In the genomic region with DNA sequence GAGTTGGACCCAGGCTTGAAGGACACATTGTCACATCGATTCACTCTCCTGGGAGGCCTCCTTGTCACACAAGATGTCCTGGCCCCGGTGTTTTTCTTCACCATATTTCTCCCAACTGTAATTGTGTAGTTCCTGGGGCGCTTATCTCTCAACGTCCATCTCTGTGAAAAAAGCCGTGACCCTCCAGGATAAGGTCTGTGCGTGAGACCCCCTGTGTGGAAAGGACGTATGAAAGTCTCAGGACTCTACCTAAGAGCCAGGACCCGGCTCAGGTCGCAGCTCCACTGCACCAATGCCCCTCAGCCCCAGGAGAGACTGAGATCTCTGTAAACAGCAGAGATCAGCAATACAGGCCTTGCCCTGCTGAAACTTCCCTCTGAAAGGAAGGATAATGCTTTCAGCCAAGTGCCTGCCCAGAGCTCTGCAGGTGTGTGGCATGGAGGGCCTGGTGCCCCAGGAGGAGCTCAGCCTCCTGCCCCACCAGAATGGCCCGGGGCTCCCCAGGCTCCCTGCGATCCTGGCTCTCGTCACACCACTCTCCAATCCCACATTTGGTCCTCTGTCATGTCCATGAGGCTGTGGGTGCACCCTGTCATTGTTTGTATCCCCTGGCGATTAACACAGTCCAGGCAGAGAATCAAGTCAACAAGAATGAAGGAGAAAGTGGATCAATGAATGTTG, we compare ENCODE assay signal across 11 cellular contexts.
DNase-seq lines count a peak whose midpoint lies in the region; ATAC-seq, FAIRE-seq and TF ChIP-seq lines count a peak whose summit lies in the region.
"Had no signal": no experiment of that assay in that cellular context is flagged by ENCODE, and none has a peak within 500 bp of the region (broad histone marks: within the 10 kb centered on the region; RNA-seq: fewer than 3 reads in every experiment).

No MANE protein-coding gene starts in this region.

- no peak overlapping the region for H2BK15ac ChIP-seq in H1 (ENCODE audit: low read length)

- H3K9me2 ChIP-seq in MM.1S (replicated peaks; ENCODE audit: insufficient read depth, low read length): no peaks in the 10 kb centered on the region

- H4K20me1 ChIP-seq in MM.1S (ENCODE audit: insufficient read depth, low read length): no peaks in the 10 kb centered on the region
- no peaks in the 10 kb centered on the region for H4K20me1 ChIP-seq in H1 (replicated peaks in 1 of 2; ENCODE audit: control insufficient read depth in 1 of 2, insufficient read depth in 2 of 2, low read length in 2 of 2)

- H3K27me3 Mint-ChIP-seq in CD4-positive, alpha-beta memory T cell: no peaks in the 10 kb centered on the region
- peaks cover 30% of the 10 kb centered on the region for H3K27me3 Mint-ChIP-seq in osteocyte (ENCODE audit: unreplicated experiment)
- H3K27me3 Mint-ChIP-seq: CD4-positive, CD25-positive, alpha-beta regulatory T cell had no signal

- no peak for TF ChIP-seq EP300 in H1 (IDR thresholded peaks at IDR 0.05; ENCODE audit: borderline replicate concordance in 1 of 2, low read depth in 2 of 2, low read length in 2 of 2)

- H3K14ac ChIP-seq in H1 (ENCODE audit: insufficient read length): no peak overlapping the region

- H3K27me3 ChIP-seq in CD4-positive, alpha-beta memory T cell (ENCODE audit: insufficient read depth, low read length): no peaks in the 10 kb centered on the region
- no peaks in the 10 kb centered on the region for H3K27me3 ChIP-seq in MM.1S (replicated peaks; ENCODE audit: insufficient read depth, low read length)
- peaks cover 0 to 4% (median 3%) of the 10 kb centered on the region in 4 experiments; a peak in 3 of 7 replicates for H3K27me3 ChIP-seq in H1 (replicated peaks in 1 of 4; ENCODE audit: control insufficient read depth in 3 of 4, extremely low read depth in 1 of 4, insufficient read depth in 3 of 4, low read length in 3 of 4)

- no peak for TF ChIP-seq RAD21 in H1 (IDR thresholded peaks at IDR 0.05 in 1 of 2, conservative IDR thresholded peaks at IDR 0.05 in 1 of 2; ENCODE audit: low read depth in 2 of 2, low read length in 2 of 2)

- no peak overlapping the region for H2BK20ac ChIP-seq in H1 (ENCODE audit: low read length)

- H2BK5ac ChIP-seq in H1 (ENCODE audit: low read depth, low read length): no peak overlapping the region

- intact Hi-C loops in CD4-positive, alpha-beta memory T cell (cut with micrococcal nuclease): loop anchor here (1.0 to 5.0 kb wide), 3 partner anchors 56 to 466 kb away; no protein-coding TSS in a partner anchor

- no peaks in the 10 kb centered on the region for H3K9me3 Mint-ChIP-seq in CD4-positive, alpha-beta memory T cell
- H3K9me3 Mint-ChIP-seq in osteocyte (ENCODE audit: unreplicated experiment): no peaks in the 10 kb centered on the region

- no peak overlapping the region for H3K56ac ChIP-seq in H1 (replicated peaks; ENCODE audit: insufficient read length, low read depth, low read length)

- ATAC-seq in GM19455 (IDR thresholded peaks at IDR 0.05; ENCODE audit: unreplicated experiment): no peak
- ATAC-seq in HG02763 (IDR thresholded peaks at IDR 0.05; ENCODE audit: unreplicated experiment): no peak

- no peaks in the 10 kb centered on the region for H3F3A ChIP-seq in MM.1S (ENCODE audit: insufficient read depth, low read length)

- H3K4me1 ChIP-seq in CD4-positive, alpha-beta memory T cell (ENCODE audit: insufficient read depth, low read length): peaks cover 6% of the 10 kb centered on the region
- H3K4me1 ChIP-seq in MM.1S (ENCODE audit: low read length) (peaks cover 14% of the 10 kb centered on the region; the same call in 1 of the 2 replicates), H1 (replicated peaks in 1 of 4; ENCODE audit: control insufficient read depth in 3 of 4, insufficient read depth in 4 of 4, low read length in 3 of 4) (peaks cover 0 to 3% (median 1%) of the 10 kb centered on the region in 4 experiments; a peak in 2 of 7 replicates)

- no peak overlapping the region for H3K4me2 ChIP-seq in MM.1S (ENCODE audit: low read depth, low read length)
- no peak overlapping the region for H3K4me2 ChIP-seq in H1 (ENCODE audit: insufficient read depth in 1 of 2, low read depth in 2 of 2, low read length in 2 of 2)

- H2BK120ac ChIP-seq in H1 (replicated peaks; ENCODE audit: low read depth, low read length): no peak overlapping the region

- no peaks in the 10 kb centered on the region for H3K36me3 ChIP-seq in CD4-positive, alpha-beta memory T cell (ENCODE audit: insufficient read depth, low read length)
- H3K36me3 ChIP-seq in MM.1S (replicated peaks; ENCODE audit: insufficient read depth, low read length) (no peaks in the 10 kb centered on the region), H1 (ENCODE audit: control insufficient read depth in 2 of 4, insufficient read depth in 4 of 4, low read length in 3 of 4) (no peaks in the 10 kb centered on the region)
- H3K36me3 ChIP-seq: left lung, thoracic aorta had no signal

- no peak overlapping the region for H3K23ac ChIP-seq in H1 (ENCODE audit: insufficient read length)

- POLR2A ChIA-PET in CD4-positive, alpha-beta memory T cell (lab: Charles Lee; ENCODE audit: partially characterized antibody): no interaction called here
- POLR2A ChIA-PET in H1 (lab: Charles Lee; ENCODE audit: partially characterized antibody): no interaction called here

- no peak for TF ChIP-seq POLR2A in H1 (IDR thresholded peaks at IDR 0.05; ENCODE audit: control extremely low read depth in 1 of 2, low read depth in 2 of 2, low read length in 2 of 2)

- H3K27ac ChIP-seq in CD4-positive, alpha-beta memory T cell (ENCODE audit: low read depth, low read length): no peak overlapping the region
- H3K27ac ChIP-seq in MM.1S (ENCODE audit: low read length) (no peak overlapping the region), H1 (ENCODE audit: low read depth, low read length) (no peak overlapping the region)
- H3K27ac ChIP-seq: left lung, thoracic aorta had no signal

- no peak overlapping the region for H4K91ac ChIP-seq in H1 (replicated peaks; ENCODE audit: insufficient read length, low read length)

- peak overlapping the region; percentile 31 to 90 (median 82) for H3K4me3 Mint-ChIP-seq in CD4-positive, alpha-beta memory T cell
- no peak overlapping the region for H3K4me3 Mint-ChIP-seq in osteocyte (ENCODE audit: unreplicated experiment)

- FAIRE-seq in H1 (lab: Jason Lieb, UNC): peak; percentile 50
- FAIRE-seq: colon had no signal

- no peaks in the 10 kb centered on the region for H3K79me1 ChIP-seq in H1 (ENCODE audit: low read depth, low read length)

- H4K8ac ChIP-seq in H1 (ENCODE audit: extremely low read depth, insufficient read depth, low read length): peak overlapping the region; percentile 53

- CTCF ChIA-PET in CD4-positive, alpha-beta memory T cell (lab: Charles Lee; ENCODE audit: partially characterized antibody): interaction anchor here (0.9 to 3.5 kb wide), 8 partner anchors 9 to 578 kb away, joined by 3 to 25 read pairs (median 5); a partner anchor contains a TSS
- CTCF ChIA-PET in H1 (lab: Charles Lee; ENCODE audit: partially characterized antibody): interaction anchor here (0.6 to 9.0 kb wide), 39 partner anchors 8 to 583 kb away, joined by 3 to 91 read pairs (median 6); a partner anchor contains a TSS

- WGBS in H1 (ENCODE audit: extremely low coverage in 1 of 2, insufficient coverage in 1 of 2, insufficient read length in 1 of 2, insufficient replicate concordance in 2 of 2, low coverage in 1 of 2, low lambda C conversion rate in 2 of 2, missing lambda C conversion rate in 1 of 2), 2 experiments: 66% methylated on average over 13 of the region's 13 CpGs; no CpG with 5 or more reads in 1 of the 2 experiments

- peaks cover 7 to 19% (median 9%) of the 10 kb centered on the region in 4 donors for H3K4me1 Mint-ChIP-seq in CD4-positive, alpha-beta memory T cell
- peaks cover 3% of the 10 kb centered on the region for H3K4me1 Mint-ChIP-seq in osteocyte (ENCODE audit: unreplicated experiment)

- H3K4ac ChIP-seq in H1 (replicated peaks; ENCODE audit: insufficient read length, low read depth, low read length): no peak overlapping the region

- DNase-seq in CD4-positive, alpha-beta memory T cell: no peak
- no peak for DNase-seq in MM.1S
- DNase-seq in H1 (ENCODE audit: low read depth in 1 of 2, low spot score in 2 of 2): no peak
- DNase-seq in osteocyte (ENCODE audit: extremely low spot score, unreplicated experiment): peak; percentile 80
- DNase-seq in anterior cingulate cortex (lab: John Stamatoyannopoulos, UW): no peak

- peaks cover 2% of the 10 kb centered on the region; the same call in 1 of the 2 replicates for H3K23me2 ChIP-seq in H1 (ENCODE audit: low read depth, low read length)

- H2AFZ ChIP-seq in MM.1S (ENCODE audit: low read length) (0 out of 2 replicates have a peak overlapping the region, but pooled peaks have one; percentile 33), H1 (ENCODE audit: low read length) (no peak overlapping the region)

- H3K79me2 ChIP-seq in MM.1S (ENCODE audit: low read length) (no peaks in the 10 kb centered on the region), H1 (ENCODE audit: control insufficient read depth in 1 of 2, insufficient read depth in 2 of 2, low read length in 2 of 2) (no peaks in the 10 kb centered on the region)

- H2BK12ac ChIP-seq in H1 (ENCODE audit: low read depth, low read length): no peak overlapping the region

- no peaks in the 10 kb centered on the region for H3K9me3 ChIP-seq in CD4-positive, alpha-beta memory T cell (ENCODE audit: control insufficient read depth in 1 of 2, low read length in 2 of 2)
- H3K9me3 ChIP-seq in MM.1S (replicated peaks; ENCODE audit: insufficient read depth, low read length) (no peaks in the 10 kb centered on the region), H1 (ENCODE audit: insufficient read depth in 2 of 2, low read depth in 1 of 2, low read length in 1 of 2) (no peaks in the 10 kb centered on the region)
- H3K9me3 ChIP-seq: left lung, thoracic aorta had no signal

- TF ChIP-seq CTCF in MM.1S (IDR thresholded peaks at IDR 0.05; ENCODE audit: low read length) (no peak), H1 (IDR thresholded peaks at IDR 0.05; ENCODE audit: control extremely low read depth in 1 of 3, insufficient read depth in 1 of 3, low read depth in 1 of 3, low read length in 3 of 3) (no peak), osteocyte (IDR thresholded peaks at IDR 0.05) (no peak)

- H2AK5ac ChIP-seq in H1 (ENCODE audit: low read depth, low read length): no peak overlapping the region

- H3K36me3 Mint-ChIP-seq in CD4-positive, alpha-beta memory T cell: no peaks in the 10 kb centered on the region
- no peaks in the 10 kb centered on the region for H3K36me3 Mint-ChIP-seq in osteocyte (ENCODE audit: unreplicated experiment)
- H3K36me3 Mint-ChIP-seq: CD4-positive, CD25-positive, alpha-beta regulatory T cell had no signal

- H3K27ac Mint-ChIP-seq in CD4-positive, alpha-beta memory T cell: peak overlapping the region in 1 of 7 donors; percentile 66
- H3K27ac Mint-ChIP-seq in osteocyte (ENCODE audit: unreplicated experiment): no peak overlapping the region

- H3K18ac ChIP-seq in H1 (ENCODE audit: extremely low read depth, low read length): no peak overlapping the region

- no peak overlapping the region for H4K5ac ChIP-seq in H1 (ENCODE audit: insufficient read length, low read depth, low read length)

- H3K9ac ChIP-seq in MM.1S (ENCODE audit: low read length): no peak overlapping the region
- H3K9ac ChIP-seq in H1 (replicated peaks in 1 of 4; ENCODE audit: extremely low read depth in 1 of 4, low read depth in 3 of 4, low read length in 3 of 4): no peak overlapping the region

- H3K4me3 ChIP-seq in CD4-positive, alpha-beta memory T cell (ENCODE audit: low read length in 2 of 2): no peak overlapping the region
- no peak overlapping the region for H3K4me3 ChIP-seq in MM.1S (ENCODE audit: low read length)
- H3K4me3 ChIP-seq in H1 (ENCODE audit: extremely low read depth in 1 of 4, insufficient read depth in 2 of 4, low read depth in 3 of 4, low read length in 4 of 4): no peak overlapping the region
